ENCODE assay signal across 21 cellular contexts in the genomic region with DNA sequence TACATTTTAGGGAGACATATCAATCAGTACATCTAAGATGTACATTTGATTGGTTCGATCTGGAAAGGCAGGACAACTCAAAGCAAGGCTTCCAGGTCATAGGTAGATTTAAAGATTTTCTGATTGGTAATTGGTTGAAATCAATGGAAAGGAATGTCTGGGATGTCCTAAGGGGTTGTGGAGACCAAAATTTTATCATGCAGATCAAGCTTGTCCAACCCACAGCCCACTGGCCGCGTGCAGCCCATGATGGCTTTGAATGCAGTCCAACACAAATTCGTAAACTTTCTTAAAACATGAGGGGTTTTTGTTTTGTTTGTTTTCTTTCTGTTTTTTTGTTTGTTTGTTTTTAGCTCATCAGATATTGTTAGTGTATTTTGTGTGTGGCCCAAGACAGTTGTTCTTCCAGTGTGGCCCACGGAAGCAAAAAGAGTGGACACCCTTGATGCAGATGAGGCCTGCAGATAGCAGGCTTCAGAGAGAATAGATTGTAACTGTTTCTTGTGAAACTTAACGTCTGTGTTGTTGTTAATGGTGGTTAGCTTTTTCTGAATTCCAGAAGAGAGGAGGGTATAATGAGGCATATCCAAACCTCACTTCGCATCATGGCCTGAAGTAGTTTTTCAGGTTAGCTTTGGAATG. TPM values are rescaled to one million over a fixed set of nuclear protein-coding genes. Genes with fewer than 3 reads are reported as not detected.
A peak's percentile ranks its signal among the peaks of the same experiment; 100 is the strongest.
DNase-seq lines count a peak whose midpoint lies in the region; ATAC-seq and TF ChIP-seq lines count a peak whose summit lies in the region.
"Had no signal": no experiment of that assay in that cellular context is flagged by ENCODE, and none has a peak within 500 bp of the region (broad histone marks: within the 10 kb centered on the region; RNA-seq: fewer than 3 reads in every experiment).

No MANE protein-coding gene starts in this region.

- peaks cover 52% of the 10 kb centered on the region for H3K4me1 Mint-ChIP-seq in activated T-helper 1 cell treated with anti-CD3 and anti-CD28 coated beads, Interleukin-12 subunit alpha, Interleukin-12 subunit beta, Interleukin-2, Interleukin-4 antibody, amounts not matched to agents 30 ng/mL and 10 ng/mL and 1 ng/mL, durations not matched to agents 14 hours and 24 hours and 36 hours (ENCODE audit: low read depth)
- H3K4me1 Mint-ChIP-seq: GM23338 had no signal

- peaks cover 9% of the 10 kb centered on the region for H3F3A ChIP-seq in SK-N-SH (replicated peaks; ENCODE audit: insufficient read depth)
- H3F3A ChIP-seq in neural cell (ENCODE audit: insufficient read depth, low read length, poor library complexity, severe bottlenecking), result no peaks in the 10 kb centered on the region

- H3K27ac ChIP-seq in SK-N-SH (ENCODE audit: low read depth in 2 of 2, low read length in 1 of 2), result no peak overlapping the region
- H3K27ac ChIP-seq in neural cell (ENCODE audit: low read length), result no peak overlapping the region
- no peak overlapping the region for H3K27ac ChIP-seq in right atrium auricular region
- H3K27ac ChIP-seq: 22Rv1, SJSA1 had no signal

- no peak overlapping the region for H2AFZ ChIP-seq in SK-N-SH (ENCODE audit: low read depth)
- H2AFZ ChIP-seq in neural cell (ENCODE audit: low read depth, low read length), result no peak overlapping the region
- H2AFZ ChIP-seq: GM23338 had no signal

- CTCF ChIA-PET in SK-N-SH (lab: Yijun Ruan, JAX), result interaction anchor here (1.0 to 2.1 kb wide), 2 partner anchors 11 to 33 kb away, joined by 5 to 9 read pairs; no protein-coding TSS in a partner anchor

- H3K9me3 ChIP-seq in SK-N-SH (peaks cover 7% of the 10 kb centered on the region; the same call in 1 of the 2 replicates), neural cell (ENCODE audit: low read length) (peaks cover 10% of the 10 kb centered on the region), right atrium auricular region (peaks cover 0 to 9% of the 10 kb centered on the region in 2 donors)

- H3K79me2 ChIP-seq in SK-N-SH (ENCODE audit: insufficient read depth) (peaks cover 61% of the 10 kb centered on the region), neural cell (replicated peaks; ENCODE audit: insufficient read depth, low read length) (peaks cover 52% of the 10 kb centered on the region)

- DNase-seq in SK-N-SH, result no peak
- peak; percentile 11 for DNase-seq in ELF-1 (ENCODE audit: low read depth, low spot score)
- no peak for DNase-seq in activated T-helper 1 cell treated with anti-CD3 and anti-CD28 coated beads, Interleukin-12 subunit alpha, Interleukin-12 subunit beta, Interleukin-2, Interleukin-4 antibody, amounts not matched to agents 30 ng/mL and 10 ng/mL and 1 ng/mL, durations not matched to agents 14 hours and 24 hours and 36 hours (ENCODE audit: low spot score)
- no peak for DNase-seq in right atrium auricular region (ENCODE audit: low spot score)
- DNase-seq in NCI-H1436 treated with DMSO at 0.1 percent for 48 hours (lab: John Stamatoyannopoulos, UW), result no peak
- DNase-seq in NCI-H2227 (lab: John Stamatoyannopoulos, UW; ENCODE audit: unreplicated experiment), result no peak
- DNase-seq: activated CD4-positive, CD25-positive, alpha-beta regulatory T cell; dermis blood vessel endothelial cell; GF-D8; heart right ventricle; KBM-7; NCI-H1930; NCI-H446; retina; stimulated activated CD4-positive, alpha-beta T cell treated with anti-CD3 and anti-CD28 coated beads, Interleukin-4, amount 100 ng/mL, for 4 hours had no signal

- TF ChIP-seq EP300 in SK-N-SH (IDR thresholded peaks at IDR 0.05; ENCODE audit: borderline replicate concordance in 1 of 2, low read depth in 1 of 2, low read length in 1 of 2), result no peak
- TF ChIP-seq EP300 in neural cell (conservative IDR thresholded peaks at IDR 0.05; ENCODE audit: poor library complexity, severe bottlenecking), result no peak

- no peak overlapping the region for H3K4me3 ChIP-seq in SK-N-SH (ENCODE audit: low read depth in 2 of 2, low read length in 1 of 2)
- peak overlapping the region; percentile 100 for H3K4me3 ChIP-seq in neural cell (ENCODE audit: low read length)
- no peak overlapping the region for H3K4me3 ChIP-seq in right atrium auricular region
- H3K4me3 ChIP-seq: GM23338, heart right ventricle, SJSA1 had no signal

- POLR2A ChIA-PET in SK-N-SH (lab: Yijun Ruan, JAX), result no interaction called here

- peaks cover 3 to 12% of the 10 kb centered on the region in 2 experiments; a peak in 1 of 4 replicates for H3K4me1 ChIP-seq in SK-N-SH (ENCODE audit: control insufficient read depth in 1 of 2, insufficient read depth in 2 of 2, low read depth in 1 of 2, low read length in 1 of 2)
- peaks cover 0 to 34% of the 10 kb centered on the region in 2 donors for H3K4me1 ChIP-seq in right atrium auricular region

- TF ChIP-seq CTCF in SK-N-SH (IDR thresholded peaks at IDR 0.05), result no peak
- TF ChIP-seq CTCF in neural cell (IDR thresholded peaks at IDR 0.05; ENCODE audit: poor library complexity, severe bottlenecking), result no peak
- no peak for TF ChIP-seq CTCF in right atrium auricular region (IDR thresholded peaks at IDR 0.05)

- WGBS in SK-N-SH (ENCODE audit: low lambda C conversion rate), result 92% methylated on average over 7 of the region's 7 CpGs

- H3K27me3 Mint-ChIP-seq in activated T-helper 1 cell treated with anti-CD3 and anti-CD28 coated beads, Interleukin-12 subunit alpha, Interleukin-12 subunit beta, Interleukin-2, Interleukin-4 antibody, amounts not matched to agents 30 ng/mL and 10 ng/mL and 1 ng/mL, durations not matched to agents 14 hours and 24 hours and 36 hours (ENCODE audit: insufficient read depth), result no peaks in the 10 kb centered on the region

- H3K36me3 ChIP-seq in SK-N-SH (replicated peaks in 1 of 2; ENCODE audit: control insufficient read depth in 1 of 2, insufficient read depth in 2 of 2, low read length in 1 of 2) (peaks cover 0 to 7% of the 10 kb centered on the region in 2 experiments), neural cell (ENCODE audit: insufficient read depth, low read length) (no peaks in the 10 kb centered on the region), right atrium auricular region (no peaks in the 10 kb centered on the region)

- H3K27me3 ChIP-seq in SK-N-SH (ENCODE audit: insufficient read depth) (no peaks in the 10 kb centered on the region), neural cell (ENCODE audit: insufficient read depth, low read depth, low read length) (no peaks in the 10 kb centered on the region), right atrium auricular region (no peaks in the 10 kb centered on the region)
- H3K27me3 ChIP-seq: heart right ventricle, SJSA1 had no signal

- H4K20me1 ChIP-seq in SK-N-SH (ENCODE audit: insufficient read depth) (no peaks in the 10 kb centered on the region), neural cell (ENCODE audit: insufficient read depth) (no peaks in the 10 kb centered on the region)

- no peak overlapping the region for H3K27ac Mint-ChIP-seq in activated T-helper 1 cell treated with anti-CD3 and anti-CD28 coated beads, Interleukin-12 subunit alpha, Interleukin-12 subunit beta, Interleukin-2, Interleukin-4 antibody, amounts not matched to agents 30 ng/mL and 10 ng/mL and 1 ng/mL, durations not matched to agents 14 hours and 24 hours and 36 hours
- H3K27ac Mint-ChIP-seq: activated T-helper 2 cell treated with anti-CD3 and anti-CD28 coated beads, Interferon-gamma antibody, Interleukin-2, Interleukin-4, amounts not matched to agents 10 μg/mL and 5 μg/mL and 100 μg/mL, durations not matched to agents 14 hours and 24 hours and 36 hours; GM23338 had no signal

- H3K9me3 Mint-ChIP-seq in activated T-helper 1 cell treated with anti-CD3 and anti-CD28 coated beads, Interleukin-12 subunit alpha, Interleukin-12 subunit beta, Interleukin-2, Interleukin-4 antibody, amounts not matched to agents 30 ng/mL and 10 ng/mL and 1 ng/mL, durations not matched to agents 14 hours and 24 hours and 36 hours, result peaks cover 9% of the 10 kb centered on the region

- ATAC-seq in SK-N-SH treated with all-trans-retinoic acid at 6 μM for 48 hours, result no peak
- ATAC-seq: GM23338, heart right ventricle had no signal

- H3K4me2 ChIP-seq in SK-N-SH, result peak overlapping the region; percentile 21; the same call in 1 of the 2 replicates
- no peak overlapping the region for H3K4me2 ChIP-seq in neural cell (ENCODE audit: low read length)
- H3K4me2 ChIP-seq: GM23338 had no signal

- H3K9me2 ChIP-seq in SK-N-SH (no peaks in the 10 kb centered on the region), neural cell (ENCODE audit: insufficient read depth, low read length) (no peaks in the 10 kb centered on the region)

- no peak overlapping the region for H3K9ac ChIP-seq in SK-N-SH
- no peak overlapping the region for H3K9ac ChIP-seq in neural cell (ENCODE audit: low read length)

- TF ChIP-seq RAD21 in SK-N-SH (IDR thresholded peaks at IDR 0.05; ENCODE audit: low read length) (no peak), neural cell (conservative IDR thresholded peaks at IDR 0.05) (no peak)

- peaks cover 13% of the 10 kb centered on the region for H3K36me3 Mint-ChIP-seq in activated T-helper 1 cell treated with anti-CD3 and anti-CD28 coated beads, Interleukin-12 subunit alpha, Interleukin-12 subunit beta, Interleukin-2, Interleukin-4 antibody, amounts not matched to agents 30 ng/mL and 10 ng/mL and 1 ng/mL, durations not matched to agents 14 hours and 24 hours and 36 hours (ENCODE audit: low read depth)

- intact Hi-C loops in activated T-helper 1 cell treated with anti-CD3 and anti-CD28 coated beads, Interleukin-12 subunit alpha, Interleukin-12 subunit beta, Interleukin-2, Interleukin-4 antibody, amounts not matched to agents 30 ng/mL and 10 ng/mL and 1 ng/mL, durations not matched to agents 14 hours and 24 hours and 36 hours (cut with micrococcal nuclease), result no loop called here

- peak overlapping the region; percentile 42 for H3K4me3 Mint-ChIP-seq in activated T-helper 1 cell treated with anti-CD3 and anti-CD28 coated beads, Interleukin-12 subunit alpha, Interleukin-12 subunit beta, Interleukin-2, Interleukin-4 antibody, amounts not matched to agents 30 ng/mL and 10 ng/mL and 1 ng/mL, durations not matched to agents 14 hours and 24 hours and 36 hours
- H3K4me3 Mint-ChIP-seq: GM23338 had no signal

TF ChIP-seq in SK-N-SH treated with all-trans-retinoic acid at 6 μM for 48 hours, 23 proteins besides CTCF, POLR2A, EP300 and RAD21 (continues in another document):
- TF ChIP-seq TCF4 (CRISPR knock-in tag; IDR thresholded peaks at IDR 0.05; ENCODE audit: borderline replicate concordance) (no peak), BACH2 (CRISPR knock-in tag; IDR thresholded peaks at IDR 0.05; ENCODE audit: borderline replicate concordance) (no peak)

TF ChIP-seq in neural cell, 6 proteins besides CTCF, POLR2A, EP300 and RAD21 (continues in another document):
- TF ChIP-seq POLR2AphosphoS5 (IDR thresholded peaks at IDR 0.05) (no peak), EZH2 (IDR thresholded peaks at IDR 0.05; ENCODE audit: borderline replicate concordance, insufficient read depth, low read length, poor library complexity, severe bottlenecking) (no peak)

RNA-seq across cellular contexts. Expression of gene IFNAR1, which starts 3.1 kb away (rescaled TPM):
- polyA plus RNA-seq in SK-N-SH (2012; rRNA removed) (7.9 and 12.2 TPM in 2 replicates), neural cell (12.4 and 15.5 TPM in 2 replicates)
- 14.6 and 17.7 TPM in 2 replicates for polyA plus RNA-seq in SK-N-SH (2012; cell fraction: cytosol; rRNA removed)
- polyA plus RNA-seq in SK-N-SH (2012; cell fraction: nucleus; rRNA removed), result 2.5 and 5.2 TPM in 2 replicates
- 20.4 and 20.7 TPM in 2 replicates for total RNA-seq in activated T-helper 1 cell treated with anti-CD3 and anti-CD28 coated beads, Interleukin-12 subunit alpha, Interleukin-12 subunit beta, Interleukin-2, Interleukin-4 antibody, amounts not matched to agents 30 ng/mL and 10 ng/mL and 1 ng/mL, durations not matched to agents 14 hours and 24 hours and 36 hours
- polyA minus RNA-seq in neural cell, result 51.9 and 56.4 TPM in 2 replicates
- total RNA-seq in right atrium auricular region, result 10 to 100 TPM; 20.0 to 24.6 TPM
